Comparison of ENCODE assay signal across 8 cellular contexts in the genomic region with DNA sequence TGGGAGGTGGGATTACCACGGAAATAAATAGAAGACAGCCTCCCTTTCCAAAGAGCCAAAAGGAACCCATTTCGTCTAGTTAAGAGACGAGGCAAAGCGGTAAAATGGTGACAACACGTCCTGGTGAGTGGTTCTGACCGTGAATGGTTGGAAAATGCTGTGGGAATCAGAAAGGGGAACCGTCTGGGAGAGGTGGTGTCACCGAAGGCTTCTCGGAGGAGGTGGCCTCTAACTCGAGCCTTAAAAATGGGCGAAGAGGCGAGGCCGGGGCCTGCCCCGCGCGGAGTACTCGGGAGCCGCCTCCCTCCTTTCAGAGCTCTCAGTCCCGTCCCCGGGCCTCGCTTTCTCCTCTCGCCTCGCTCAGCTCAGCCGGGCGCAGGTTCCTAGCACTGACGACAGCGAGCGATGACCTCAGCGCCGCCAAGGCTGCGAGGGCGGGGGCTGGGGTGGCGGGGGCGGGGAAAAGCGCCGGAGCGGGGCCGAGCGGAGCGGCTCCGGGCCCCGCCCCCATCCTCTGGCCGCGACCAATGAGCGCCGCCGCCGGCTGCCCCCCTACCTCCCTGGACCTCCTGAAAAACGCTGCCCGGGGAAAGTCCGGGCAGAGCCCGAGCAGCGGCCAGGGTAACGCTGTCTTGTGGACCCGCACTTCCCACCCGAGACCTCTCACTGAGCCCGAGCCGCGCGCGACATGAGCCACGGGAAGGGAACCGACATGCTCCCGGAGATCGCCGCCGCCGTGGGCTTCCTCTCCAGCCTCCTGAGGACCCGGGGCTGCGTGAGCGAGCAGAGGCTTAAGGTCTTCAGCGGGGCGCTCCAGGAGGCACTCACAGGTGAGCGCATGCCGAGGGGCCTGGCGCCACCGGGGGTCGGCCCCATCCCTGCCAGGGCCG. TPM values are rescaled to one million over a fixed set of nuclear protein-coding genes. Genes with fewer than 3 reads are reported as not detected.
DNase-seq lines count a peak whose midpoint lies in the region; ATAC-seq and TF ChIP-seq lines count a peak whose summit lies in the region.

A gene with protein sequence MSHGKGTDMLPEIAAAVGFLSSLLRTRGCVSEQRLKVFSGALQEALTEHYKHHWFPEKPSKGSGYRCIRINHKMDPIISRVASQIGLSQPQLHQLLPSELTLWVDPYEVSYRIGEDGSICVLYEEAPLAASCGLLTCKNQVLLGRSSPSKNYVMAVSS (plus strand): TSS at position 601 of the 890 bp plus-strand sequence. CDS start 88 bp downstream, at position 689.

- H3K27ac ChIP-seq in HUES48 (ENCODE audit: low read depth, low read length) (peak within 1 kb of the TSS; percentile 62), mesendoderm (ENCODE audit: low read depth, low read length) (no peak within 1 kb of the TSS)

- H3K9me3 Mint-ChIP-seq in Caco-2 (ENCODE audit: unreplicated experiment): no peaks in the 10 kb centered on the region

- H2BK15ac ChIP-seq in mesendoderm (replicated peaks; ENCODE audit: low read depth): no peak within 1 kb of the TSS

- intact Hi-C loops in Caco-2 (cut with micrococcal nuclease; ENCODE audit: unreplicated experiment): loop anchor here (1.0 kb wide), 4 partner anchors 14 to 32 kb away; no protein-coding TSS in a partner anchor

- no peak within 1 kb of the TSS for H2BK120ac ChIP-seq in mesendoderm (ENCODE audit: low read depth, low read length)

- no peaks in the 10 kb centered on the region for H3K9me3 ChIP-seq in Caco-2
- no peaks in the 10 kb centered on the region for H3K9me3 ChIP-seq in HUES48 (ENCODE audit: control insufficient read depth, insufficient read depth, low read length)
- H3K9me3 ChIP-seq in endocrine pancreas (ENCODE audit: control insufficient read depth, low read length): no peaks in the 10 kb centered on the region

- H2AK5ac ChIP-seq in mesendoderm (ENCODE audit: low read length): no peak within 1 kb of the TSS

- H3K36me3 Mint-ChIP-seq in Caco-2 (ENCODE audit: insufficient read depth, unreplicated experiment): peaks cover 18% of the 10 kb centered on the region

- CTCF ChIA-PET in Caco-2 (lab: Charles Lee): interaction anchor here (0.6 to 2.4 kb wide), 6 partner anchors 14 to 306 kb away, joined by 3 to 19 read pairs (median 6); no protein-coding TSS in a partner anchor

- WGBS in mesendoderm (ENCODE audit: extremely low coverage, insufficient coverage, low lambda C conversion rate): no CpG with 5 or more reads among the region's 79 CpGs

- H3K9ac ChIP-seq in HUES48 (ENCODE audit: low read depth, low read length): peak within 1 kb of the TSS; percentile 71
- peak within 1 kb of the TSS; percentile 88 for H3K9ac ChIP-seq in endocrine pancreas (ENCODE audit: control insufficient read depth, insufficient read depth, low read length)
- peak within 1 kb of the TSS; percentile 81 for H3K9ac ChIP-seq in mesendoderm (ENCODE audit: low read length)

- no peak for TF ChIP-seq CTCF in Caco-2 (IDR thresholded peaks at IDR 0.05; ENCODE audit: insufficient read depth in 1 of 2, low read depth in 1 of 2, low read length in 1 of 2, severe bottlenecking in 1 of 2, unreplicated experiment in 1 of 2)

- peak; percentile 90 to 91 for DNase-seq in Caco-2
- DNase-seq in NOMO-1 treated with dmso at 0.1 percent for 144 hours (lab: John Stamatoyannopoulos, UW; ENCODE audit: unreplicated experiment): peak; percentile 66
- DNase-seq in activated CD8-positive, alpha-beta memory T cell treated with anti-CD3 and anti-CD28 coated beads, Interleukin-2, amount 50 U/mL, for 1 hour (ENCODE audit: extremely low read depth): peak; percentile 86
- DNase-seq in mesendoderm: peak; percentile 94
- peak; percentile 78 for DNase-seq in stimulated activated CD8-positive, alpha-beta memory T cell treated with anti-CD3 and anti-CD28 coated beads, Interleukin-15, amount 100 ng/mL, for 1 hour (ENCODE audit: low read depth)

- no peak within 1 kb of the TSS for H3K23ac ChIP-seq in mesendoderm (ENCODE audit: low read length)

- no peak within 1 kb of the TSS for H2BK5ac ChIP-seq in mesendoderm (ENCODE audit: low read length)

- H3K4me1 Mint-ChIP-seq in Caco-2 (ENCODE audit: low read depth, unreplicated experiment): peaks cover 27% of the 10 kb centered on the region

- H3K4me1 ChIP-seq in Caco-2 (peaks cover 25% of the 10 kb centered on the region), HUES48 (ENCODE audit: control insufficient read depth, insufficient read depth, low read length) (peaks cover 36% of the 10 kb centered on the region), endocrine pancreas (ENCODE audit: control insufficient read depth, insufficient read depth, low read length) (peaks cover 3% of the 10 kb centered on the region), mesendoderm (ENCODE audit: control insufficient read depth, low read depth, low read length) (peaks cover 19% of the 10 kb centered on the region)

- no peak within 1 kb of the TSS for H4K8ac ChIP-seq in mesendoderm (ENCODE audit: low read depth, low read length)

- H3K79me1 ChIP-seq in mesendoderm (ENCODE audit: low read length): no peaks in the 10 kb centered on the region

- peak within 1 kb of the TSS; percentile 83 for H3K27ac Mint-ChIP-seq in Caco-2 (ENCODE audit: unreplicated experiment)

- BruUV-seq in Caco-2 (replicated peaks; lab: Mats Ljungman, UMichigan): TSS peak; percentile 87

- H3K27me3 ChIP-seq in Caco-2 (replicated peaks; ENCODE audit: control insufficient read depth, insufficient read depth, low read length): no peaks in the 10 kb centered on the region
- H3K27me3 ChIP-seq in HUES48 (ENCODE audit: control insufficient read depth, insufficient read depth, low read length): peaks cover 89% of the 10 kb centered on the region
- H3K27me3 ChIP-seq in endocrine pancreas (ENCODE audit: control insufficient read depth, insufficient read depth, low read length): no peaks in the 10 kb centered on the region
- H3K27me3 ChIP-seq in mesendoderm (ENCODE audit: insufficient read depth, low read length, poor library complexity): no peaks in the 10 kb centered on the region

- H3K4me3 ChIP-seq in Caco-2 (ENCODE audit: low read depth, low read length): peak within 1 kb of the TSS; percentile 70
- H3K4me3 ChIP-seq in HUES48 (ENCODE audit: low read depth, low read length): peak within 1 kb of the TSS; percentile 87
- peak within 1 kb of the TSS; percentile 76 for H3K4me3 ChIP-seq in endocrine pancreas (ENCODE audit: control insufficient read depth, insufficient read depth, low read length)
- peak within 1 kb of the TSS; percentile 60 for H3K4me3 ChIP-seq in mesendoderm (ENCODE audit: low read length)

- POLR2A ChIA-PET in Caco-2 (lab: Charles Lee): interaction anchor here (0.6 to 2.5 kb wide), 16 partner anchors 11 to 444 kb away, joined by 3 to 57 read pairs (median 4); a partner anchor contains a TSS

- ATAC-seq in GM21390 (IDR thresholded peaks at IDR 0.05; ENCODE audit: unreplicated experiment): peak; percentile 63

- peak within 1 kb of the TSS; percentile 57 for H3K18ac ChIP-seq in mesendoderm (ENCODE audit: low read length)

- H3K4me3 Mint-ChIP-seq in Caco-2 (ENCODE audit: unreplicated experiment): peak within 1 kb of the TSS; percentile 65

- H4K5ac ChIP-seq in mesendoderm (ENCODE audit: low read length): no peak within 1 kb of the TSS

- H3K27me3 Mint-ChIP-seq in Caco-2 (ENCODE audit: insufficient read depth, unreplicated experiment): no peaks in the 10 kb centered on the region

- H3K36me3 ChIP-seq in Caco-2 (ENCODE audit: control insufficient read depth, insufficient read depth, low read length): peaks cover 9% of the 10 kb centered on the region
- no peaks in the 10 kb centered on the region for H3K36me3 ChIP-seq in HUES48 (ENCODE audit: control insufficient read depth, insufficient read depth, low read length)
- peaks cover 3% of the 10 kb centered on the region for H3K36me3 ChIP-seq in endocrine pancreas (ENCODE audit: control insufficient read depth, insufficient read depth, low read length)
- no peaks in the 10 kb centered on the region for H3K36me3 ChIP-seq in mesendoderm (ENCODE audit: control insufficient read depth, insufficient read depth, low read length)

- peak within 1 kb of the TSS; percentile 69 for H3K4me2 ChIP-seq in mesendoderm (ENCODE audit: low read length)

- H3K4ac ChIP-seq in mesendoderm (ENCODE audit: low read depth, low read length): peak within 1 kb of the TSS; percentile 64

- no peaks in the 10 kb centered on the region for H3K79me2 ChIP-seq in mesendoderm (ENCODE audit: control insufficient read depth, insufficient read depth, low read length)

- H3K56ac ChIP-seq in mesendoderm (ENCODE audit: low read length): peak within 1 kb of the TSS; percentile 92

RNA-seq across cellular contexts. Expression of the gene that starts here (rescaled TPM):
- total RNA-seq in Caco-2 (2022): 21.2 and 21.6 TPM in 2 replicates
- 4.1 TPM for polyA plus RNA-seq in mesendoderm (2013, experiment 1 of 2)
- 3.9 TPM for polyA plus RNA-seq in mesendoderm (2013, experiment 2 of 2)
